Comparison of ENCODE assay signal across 9 cellular contexts in the genomic region with DNA sequence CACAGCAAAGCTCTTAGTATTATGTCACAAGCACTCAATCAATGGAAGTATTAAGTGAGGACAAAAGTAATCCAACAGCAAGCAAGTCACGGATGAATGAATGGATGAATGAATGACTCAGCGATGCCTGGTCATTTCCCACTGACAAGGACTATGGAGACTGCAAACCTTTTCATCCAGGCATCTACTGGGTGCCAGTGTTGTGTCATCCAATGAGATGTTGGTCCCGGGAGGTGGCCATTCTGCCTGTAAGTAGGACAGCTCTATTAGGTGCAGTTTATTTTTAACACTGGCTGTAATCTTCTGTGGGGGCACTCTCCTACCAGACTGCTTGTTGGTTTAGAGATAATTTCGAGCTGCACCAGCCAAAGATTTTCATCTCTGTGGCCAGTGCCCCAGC. TPM values are rescaled to one million over a fixed set of nuclear protein-coding genes. Genes with fewer than 3 reads are reported as not detected.
DNase-seq lines count a peak whose midpoint lies in the region; ATAC-seq and TF ChIP-seq lines count a peak whose summit lies in the region.
"Had no signal": no experiment of that assay in that cellular context is flagged by ENCODE, and none has a peak within 500 bp of the region (broad histone marks: within the 10 kb centered on the region; RNA-seq: fewer than 3 reads in every experiment).

No MANE protein-coding gene starts in this region.

- CTCF ChIA-PET in IMR-90 (lab: Yijun Ruan, JAX) = no interaction called here
- CTCF ChIA-PET in activated CD8-positive, alpha-beta T cell treated with anti-CD3 and anti-CD28 coated beads for 36 hours (lab: Charles Lee) = interaction anchor here (0.6 to 1.4 kb wide), 2 partner anchors 22 to 816 kb away, joined by 3 read pairs; no protein-coding TSS in a partner anchor

- H3K79me1 ChIP-seq in IMR-90 (ENCODE audit: low read depth in 1 of 2, low read length in 2 of 2) = no peaks in the 10 kb centered on the region

- no peak overlapping the region for H3K18ac ChIP-seq in IMR-90 (ENCODE audit: low read depth, low read length)

- H3K4me3 Mint-ChIP-seq in activated CD8-positive, alpha-beta T cell treated with anti-CD3 and anti-CD28 coated beads for 36 hours = no peak overlapping the region

- H3K4me2 ChIP-seq in IMR-90 (ENCODE audit: low read depth, low read length) = no peak overlapping the region

- WGBS in IMR-90 (ENCODE audit: extremely low coverage in 2 of 2, insufficient read length in 1 of 2), 2 experiments = 51% methylated on average over 2 of the region's 4 CpGs; no CpG with 5 or more reads in 1 of the 2 experiments

- ATAC-seq in IMR-90 (ENCODE audit: low read depth) (peak; percentile 76), left colon (peak; percentile 97), GM19395 (IDR thresholded peaks at IDR 0.05; ENCODE audit: unreplicated experiment) (no peak), HG03097 (IDR thresholded peaks at IDR 0.05; ENCODE audit: low FRiP score, unreplicated experiment) (no peak)
- no peak for ATAC-seq in activated CD8-positive, alpha-beta T cell treated with anti-CD3 and anti-CD28 coated beads for 36 hours

- in situ Hi-C loops in ACHN (cut with HindIII; ENCODE audit: low pct_ligation_motif_present, low pct_unique_long_range_greater_than_20kb, low sequenced_read_pairs) = no loop called here
- in situ Hi-C loops in IMR-90 (cut with MboI; ENCODE audit: low sequenced_read_pairs) = no loop called here
- in situ Hi-C loops in astrocyte of the spinal cord (cut with HindIII; ENCODE audit: low sequenced_read_pairs) = no loop called here

- H2AK5ac ChIP-seq in IMR-90 (ENCODE audit: low read depth, low read length) = no peak overlapping the region

- no peak overlapping the region for H2AFZ ChIP-seq in IMR-90 (replicated peaks; ENCODE audit: low read length, poor library complexity)

- H3K23ac ChIP-seq in IMR-90 (ENCODE audit: low read depth, low read length) = no peak overlapping the region

- no peaks in the 10 kb centered on the region for H3K9me1 ChIP-seq in IMR-90 (ENCODE audit: insufficient read depth, low read length)

- H3K36me3 ChIP-seq in IMR-90 (ENCODE audit: control insufficient read depth, insufficient read depth, low read length) = no peaks in the 10 kb centered on the region

- H3K4me3 ChIP-seq in IMR-90 (ENCODE audit: insufficient read depth, low read depth, low read length) (no peak overlapping the region), astrocyte of the spinal cord (ENCODE audit: low read depth, low read length) (no peak overlapping the region)

- H3K9ac ChIP-seq in IMR-90 (ENCODE audit: low read depth, low read length) = no peak overlapping the region

- BruUV-seq in IMR-90 (replicated peaks; lab: Mats Ljungman, UMichigan) = no TSS peak

- no peaks in the 10 kb centered on the region for H3K4me1 ChIP-seq in IMR-90 (ENCODE audit: control insufficient read depth, insufficient read depth, low read length)

- no peak overlapping the region for H3K27ac ChIP-seq in IMR-90 (ENCODE audit: insufficient read depth, low read length)

- H3K36me3 Mint-ChIP-seq in activated CD8-positive, alpha-beta T cell treated with anti-CD3 and anti-CD28 coated beads for 36 hours (ENCODE audit: low read depth) = no peaks in the 10 kb centered on the region

- H4K20me1 ChIP-seq in IMR-90 (ENCODE audit: insufficient read depth, low read length) = no peaks in the 10 kb centered on the region

- no peak overlapping the region for H3K14ac ChIP-seq in IMR-90 (replicated peaks; ENCODE audit: low read depth, low read length)

- dilution Hi-C loops in IMR-90 (cut with HindIII; ENCODE audit: low sequenced_read_pairs, unreplicated experiment) = no loop called here

- DNase-seq in ACHN (peak; percentile 28), IMR-90 (peak; percentile 51), astrocyte of the spinal cord (ENCODE audit: low read depth, low spot score) (peak; percentile 49), left colon (peak; percentile 37 to 49), activated gamma-delta T cell treated with Interleukin-2 at 50 U/mL for 16 hours (no peak)
- DNase-seq in activated CD8-positive, alpha-beta T cell treated with anti-CD3 and anti-CD28 coated beads for 36 hours = no peak

- H2BK120ac ChIP-seq in IMR-90 (ENCODE audit: low read depth, low read length) = no peak overlapping the region

- peak; percentile 54 for TF ChIP-seq RAD21 in IMR-90 (IDR thresholded peaks at IDR 0.05; ENCODE audit: low read length)

- no peak overlapping the region for H3K27ac Mint-ChIP-seq in activated CD8-positive, alpha-beta T cell treated with anti-CD3 and anti-CD28 coated beads for 36 hours

- no peak overlapping the region for H4K5ac ChIP-seq in IMR-90 (ENCODE audit: low read depth, low read length)

- H3K9me3 ChIP-seq in IMR-90 (ENCODE audit: control insufficient read depth, insufficient read depth, low read length) = no peaks in the 10 kb centered on the region

- H2BK20ac ChIP-seq in IMR-90 (ENCODE audit: low read depth, low read length) = no peak overlapping the region

- no peak overlapping the region for H2BK15ac ChIP-seq in IMR-90 (ENCODE audit: low read depth, low read length)

- no peak for TF ChIP-seq POLR2A in IMR-90 (IDR thresholded peaks at IDR 0.05; ENCODE audit: low read depth, low read length)

- no peak overlapping the region for H3K4ac ChIP-seq in IMR-90 (ENCODE audit: low read depth, low read length)

- H3K27me3 ChIP-seq in IMR-90 (ENCODE audit: control insufficient read depth, insufficient read depth, low read length) = no peaks in the 10 kb centered on the region

- no peak overlapping the region for H2AK9ac ChIP-seq in IMR-90 (replicated peaks; ENCODE audit: low read depth, low read length, poor library complexity)

- POLR2A ChIA-PET in IMR-90 (lab: Charles Lee; ENCODE audit: unreplicated experiment) = no interaction called here
- POLR2A ChIA-PET in activated CD8-positive, alpha-beta T cell treated with anti-CD3 and anti-CD28 coated beads for 36 hours (lab: Charles Lee) = no interaction called here

- no peaks in the 10 kb centered on the region for H3K4me1 Mint-ChIP-seq in activated CD8-positive, alpha-beta T cell treated with anti-CD3 and anti-CD28 coated beads for 36 hours (ENCODE audit: low read depth)

- no peak overlapping the region for H4K91ac ChIP-seq in IMR-90 (ENCODE audit: insufficient read depth, low read depth, low read length)

- TF ChIP-seq CTCF in IMR-90 (conservative IDR thresholded peaks at IDR 0.05; ENCODE audit: low read depth, low read length) = peak; percentile 39; the same call in 1 of the 2 replicates
- peak; percentile 33 for TF ChIP-seq CTCF in astrocyte of the spinal cord (IDR thresholded peaks at IDR 0.05; ENCODE audit: low read depth, low read length)
- no peak for TF ChIP-seq CTCF in activated CD8-positive, alpha-beta T cell treated with anti-CD3 and anti-CD28 coated beads for 36 hours (IDR thresholded peaks at IDR 0.05)

- H3K9me3 Mint-ChIP-seq in activated CD8-positive, alpha-beta T cell treated with anti-CD3 and anti-CD28 coated beads for 36 hours = no peaks in the 10 kb centered on the region

- peaks cover 4% of the 10 kb centered on the region for H3K27me3 Mint-ChIP-seq in activated CD8-positive, alpha-beta T cell treated with anti-CD3 and anti-CD28 coated beads for 36 hours

- no peak overlapping the region for H3K56ac ChIP-seq in IMR-90 (ENCODE audit: extremely low read depth, insufficient read depth, low read length)

- H2BK5ac ChIP-seq in IMR-90 (ENCODE audit: low read depth, low read length, poor library complexity, severe bottlenecking) = no peak overlapping the region

- no peak overlapping the region for H4K8ac ChIP-seq in IMR-90 (ENCODE audit: low read depth in 2 of 2, low read length in 2 of 2)

- intact Hi-C loops in IMR-90 (cut with micrococcal nuclease) = loop anchor here (2.0 kb wide), 1 partner anchor 244 kb away; no protein-coding TSS in a partner anchor
- intact Hi-C loops in left colon (cut with DNase I, micrococcal nuclease) = no loop called here
- intact Hi-C loops in activated CD8-positive, alpha-beta T cell treated with anti-CD3 and anti-CD28 coated beads for 36 hours (cut with micrococcal nuclease) = no loop called here

TF ChIP-seq in IMR-90, 13 proteins besides CTCF, POLR2A, EP300 and RAD21:
- TF ChIP-seq NFE2L2 (IDR thresholded peaks at IDR 0.05; ENCODE audit: low read depth, low read length) (peak; percentile 37; the same call in 1 of the 2 replicates), MAZ (IDR thresholded peaks at IDR 0.05; ENCODE audit: borderline replicate concordance, low read depth, low read length) (no peak)
- TF ChIP-seq, protein P1, sequence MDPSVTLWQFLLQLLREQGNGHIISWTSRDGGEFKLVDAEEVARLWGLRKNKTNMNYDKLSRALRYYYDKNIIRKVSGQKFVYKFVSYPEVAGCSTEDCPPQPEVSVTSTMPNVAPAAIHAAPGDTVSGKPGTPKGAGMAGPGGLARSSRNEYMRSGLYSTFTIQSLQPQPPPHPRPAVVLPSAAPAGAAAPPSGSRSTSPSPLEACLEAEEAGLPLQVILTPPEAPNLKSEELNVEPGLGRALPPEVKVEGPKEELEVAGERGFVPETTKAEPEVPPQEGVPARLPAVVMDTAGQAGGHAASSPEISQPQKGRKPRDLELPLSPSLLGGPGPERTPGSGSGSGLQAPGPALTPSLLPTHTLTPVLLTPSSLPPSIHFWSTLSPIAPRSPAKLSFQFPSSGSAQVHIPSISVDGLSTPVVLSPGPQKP (IDR thresholded peaks at IDR 0.05; ENCODE audit: borderline replicate concordance, low read depth, low read length) = no peak
TF ChIP-seq in IMR-90: peak in this region for 1.

RNA-seq across cellular contexts. Expression of a gene that starts 39.4 kb away (rescaled TPM):
- total RNA-seq in IMR-90 (2012; rRNA removed) = not detected in 2 replicates
- polyA plus RNA-seq in IMR-90 (2012; rRNA removed) = not detected in 2 replicates
- polyA plus RNA-seq in IMR-90 (2012; cell fraction: cytosol; rRNA removed) = not detected in 2 replicates
- polyA plus RNA-seq in IMR-90 (2012; cell fraction: nucleus; rRNA removed; ENCODE audit: low replicate concordance) = under 0.01 TPM in 1 of 2 replicates, not detected in the other
- 1 to 10 TPM in 1 of 2 donors, under 1 TPM in 1; 0.92 to 2.0 TPM for total RNA-seq in left colon
- not detected for total RNA-seq in activated CD8-positive, alpha-beta T cell treated with anti-CD3 and anti-CD28 coated beads for 36 hours
- total RNA-seq: LHCN-M2 had no signal

Comparison
In these comparisons a context has a peak if more than half of its experiments do, and no peak if none do; other contexts are left out.
1. DNase-seq: peak in ACHN (single experiment), IMR-90 (single experiment), astrocyte of the spinal cord (single experiment) and left colon (2 of 2); none in activated gamma-delta T cell treated with Interleukin-2 at 50 U/mL for 16 hours (single experiment) and activated CD8-positive, alpha-beta T cell treated with anti-CD3 and anti-CD28 coated beads for 36 hours (single experiment).
2. ATAC-seq: peak in IMR-90 (single experiment) and left colon (single experiment); none in GM19395 (single experiment), activated CD8-positive, alpha-beta T cell treated with anti-CD3 and anti-CD28 coated beads for 36 hours (single experiment) and HG03097 (single experiment).